Comparison of ENCODE assay signal across 20 cellular contexts in genomic region chr10:63436225-63436624, GRCh38. TPM values are rescaled to one million over a fixed set of nuclear protein-coding genes. Genes with fewer than 3 reads are reported as not detected.
A peak's percentile ranks its signal among the peaks of the same experiment; 100 is the strongest.
DNase-seq lines count a peak whose midpoint lies in the region; ATAC-seq and TF ChIP-seq lines count a peak whose summit lies in the region.
"Had no signal": no experiment of that assay in that cellular context is flagged by ENCODE, and none has a peak within 500 bp of the region (broad histone marks: within the 10 kb centered on the region; RNA-seq: fewer than 3 reads in every experiment).

No MANE protein-coding gene starts in this region.

- H3F3A ChIP-seq in GM23338 (replicated peaks; ENCODE audit: low read depth), result no peaks in the 10 kb centered on the region

- no peaks in the 10 kb centered on the region; the same call in 2 of the 3 replicates for H3K36me3 Mint-ChIP-seq in GM23338 (ENCODE audit: low read depth)
- H3K36me3 Mint-ChIP-seq in WTC11, result peaks cover 3% of the 10 kb centered on the region; the same call in 1 of the 2 replicates
- H3K36me3 Mint-ChIP-seq in CD14-positive monocyte, result peaks cover 4 to 11% of the 10 kb centered on the region in 2 donors

- no peak overlapping the region for H3K9ac ChIP-seq in iPS-18a (ENCODE audit: low read length)

- H3K4me3 Mint-ChIP-seq in GM23338 (no peak overlapping the region), WTC11 (no peak overlapping the region), CD14-positive monocyte (no peak overlapping the region)
- H3K4me3 Mint-ChIP-seq: CD4-positive, alpha-beta memory T cell; H9; IgD-negative memory B cell had no signal

- H3K9me2 ChIP-seq in GM23338 (ENCODE audit: insufficient read depth), result no peaks in the 10 kb centered on the region

- no peak overlapping the region for H3K4me3 ChIP-seq in GM23338
- peak overlapping the region; percentile 3 for H3K4me3 ChIP-seq in iPS-18a (ENCODE audit: low read length)

- peak overlapping the region; percentile 1 for H3K4me2 ChIP-seq in GM23338

- 0 out of 2 replicates have a peak, but pooled peaks cover 8% of the 10 kb centered on the region for H4K20me1 ChIP-seq in GM23338 (replicated peaks; ENCODE audit: insufficient read depth)

- no peak overlapping the region for H3K27ac Mint-ChIP-seq in GM23338
- peak overlapping the region; percentile 29 for H3K27ac Mint-ChIP-seq in WTC11
- no peak overlapping the region for H3K27ac Mint-ChIP-seq in CD14-positive monocyte
- H3K27ac Mint-ChIP-seq: CD4-positive, alpha-beta memory T cell; IgD-negative memory B cell had no signal

- H3K4me1 ChIP-seq in GM23338 (ENCODE audit: insufficient read depth), result peaks cover 56% of the 10 kb centered on the region
- H3K4me1 ChIP-seq in iPS-18a (ENCODE audit: control insufficient read depth, low read depth, low read length), result peaks cover 34% of the 10 kb centered on the region

- peaks cover 2% of the 10 kb centered on the region for H3K27me3 Mint-ChIP-seq in GM23338 (ENCODE audit: insufficient read depth, low read depth, poor library complexity)
- no peaks in the 10 kb centered on the region for H3K27me3 Mint-ChIP-seq in WTC11 (ENCODE audit: low read depth)
- H3K27me3 Mint-ChIP-seq in CD14-positive monocyte (ENCODE audit: low read depth in 3 of 3), result peaks cover 0 to 3% (median 1%) of the 10 kb centered on the region in 3 donors
- H3K27me3 Mint-ChIP-seq: CD4-positive, alpha-beta memory T cell; IgD-negative memory B cell had no signal

- TF ChIP-seq CTCF in GM23338 (conservative IDR thresholded peaks at IDR 0.05; ENCODE audit: low read depth in 2 of 2), result no peak
- TF ChIP-seq CTCF in WTC11 (IDR thresholded peaks at IDR 0.05), result no peak
- TF ChIP-seq CTCF in GM13977 (IDR thresholded peaks at IDR 0.05; ENCODE audit: extremely low read depth, insufficient read depth, missing control alignments), result no peak
- no peak for TF ChIP-seq CTCF in CD14-positive monocyte (IDR thresholded peaks at IDR 0.05)

- intact Hi-C loops in CD14-positive monocyte (cut with micrococcal nuclease), result no loop called here

- CTCF ChIA-PET in WTC11 (lab: Charles Lee), result no interaction called here

- no peaks in the 10 kb centered on the region for H3K9me3 ChIP-seq in iPS-18a (ENCODE audit: control insufficient read depth, low read depth, low read length)
- H3K9me3 ChIP-seq: BE2C had no signal

- no peak for ATAC-seq in GM23338
- no peak for ATAC-seq in WTC11
- ATAC-seq: HepG2 had no signal

- H3K4me1 Mint-ChIP-seq in GM23338, result peaks cover 19% of the 10 kb centered on the region
- peaks cover 27% of the 10 kb centered on the region for H3K4me1 Mint-ChIP-seq in WTC11
- H3K4me1 Mint-ChIP-seq in CD14-positive monocyte, result peaks cover 33% of the 10 kb centered on the region

- DNase-seq in GM23338 (ENCODE audit: low spot score) (no peak), WTC11 (ENCODE audit: low spot score) (no peak), renal cortical epithelial cell (ENCODE audit: low read depth) (peak; percentile 13), GM13977 (ENCODE audit: low spot score) (no peak), NCI-H2081 treated with DMSO at 0.1 percent for 48 hours (lab: John Stamatoyannopoulos, UW) (no peak), CD14-positive monocyte (ENCODE audit: low spot score) (no peak)
- DNase-seq: ACHN; BE2C; C1 segment of cervical spinal cord; CD4-positive, alpha-beta memory T cell; DMS79 treated with DMSO at 0.1 percent for 48 hours; GF-D8; GOT3; H9; Karpas-422; KBM-7 had no signal

- H3K79me2 ChIP-seq in GM23338 (replicated peaks; ENCODE audit: insufficient read depth), result peaks cover 97% of the 10 kb centered on the region

- no peak overlapping the region for H2AFZ ChIP-seq in GM23338

- H3K27ac ChIP-seq in GM23338 (ENCODE audit: low read depth) (peak overlapping the region; percentile 34), iPS-18a (ENCODE audit: low read length) (peak overlapping the region; percentile 25)
- H3K27ac ChIP-seq: HL-60 had no signal

- H3K9me3 Mint-ChIP-seq in GM23338 (no peaks in the 10 kb centered on the region), WTC11 (no peaks in the 10 kb centered on the region), CD14-positive monocyte (no peaks in the 10 kb centered on the region)
- H3K9me3 Mint-ChIP-seq: CD4-positive, alpha-beta memory T cell; H9; IgD-negative memory B cell had no signal

- H3K27me3 ChIP-seq in GM23338 (ENCODE audit: insufficient read depth), result no peaks in the 10 kb centered on the region
- no peaks in the 10 kb centered on the region for H3K27me3 ChIP-seq in iPS-18a (ENCODE audit: control insufficient read depth, insufficient read depth, low read length)
- H3K27me3 ChIP-seq: BE2C had no signal

- POLR2A ChIA-PET in WTC11 (lab: Charles Lee), result interaction anchor here (0.5 to 1.2 kb wide), 2 partner anchors 167 to 183 kb away, joined by 3 read pairs; no protein-coding TSS in a partner anchor

- in situ Hi-C loops in GM13977 (cut with MboI; ENCODE audit: low pct_unique_long_range_greater_than_20kb, low sequenced_read_pairs, unreplicated experiment), result no loop called here

- no peaks in the 10 kb centered on the region for H3K36me3 ChIP-seq in GM23338 (ENCODE audit: insufficient read depth)
- no peaks in the 10 kb centered on the region for H3K36me3 ChIP-seq in iPS-18a (ENCODE audit: control insufficient read depth, low read depth, low read length)
- H3K36me3 ChIP-seq: BE2C had no signal

TF ChIP-seq in GM23338, 12 proteins besides CTCF, POLR2A, EP300 and RAD21:
- TF ChIP-seq STAT1 (IDR thresholded peaks at IDR 0.05; ENCODE audit: unreplicated experiment) (no peak), ZNF114 (CRISPR knock-in tag; IDR thresholded peaks at IDR 0.05) (no peak), EZH2 (IDR thresholded peaks at IDR 0.05; ENCODE audit: low read depth, unreplicated experiment) (no peak)
TF ChIP-seq in GM23338: peak in this region for 0.

TF ChIP-seq in WTC11, 78 proteins besides CTCF, POLR2A, EP300 and RAD21 (continues in another document):
- TF ChIP-seq ZBTB21 (CRISPR knock-in tag; IDR thresholded peaks at IDR 0.05; ENCODE audit: borderline replicate concordance) (no peak), GTF2I (CRISPR knock-in tag; conservative IDR thresholded peaks at IDR 0.05) (no peak), EMX1 (CRISPR knock-in tag; IDR thresholded peaks at IDR 0.05) (no peak), E2F1 (CRISPR knock-in tag; IDR thresholded peaks at IDR 0.05) (no peak), ZNF121 (CRISPR knock-in tag; IDR thresholded peaks at IDR 0.05) (no peak), USF2 (CRISPR knock-in tag; IDR thresholded peaks at IDR 0.05) (no peak), SP1 (CRISPR knock-in tag; conservative IDR thresholded peaks at IDR 0.05) (no peak), AR (CRISPR knock-in tag; IDR thresholded peaks at IDR 0.05) (no peak)

RNA-seq across cellular contexts. Expression of gene JMJD1C, which starts 29.6 kb away (rescaled TPM):
- total RNA-seq in GM23338 (2014; rRNA removed; shearing (Covaris generic)), result 405 and 435 TPM in 2 replicates
- polyA plus RNA-seq in GM23338 (2016; fragmentation: Nextera tagmentation; extraction: Ambion mirVana), result 272 and 333 TPM in 2 replicates
- total RNA-seq in WTC11 (2021), result 158 to 180 TPM (median 161 TPM) in 3 replicates
- 74.8 and 122 TPM in 2 replicates for total RNA-seq in renal cortical epithelial cell
- 10 to 100 TPM; 27.8 to 46.5 TPM for polyA plus RNA-seq in CD14-positive monocyte
